ENCODE assay signal across 1 cellular context in the genomic region with DNA sequence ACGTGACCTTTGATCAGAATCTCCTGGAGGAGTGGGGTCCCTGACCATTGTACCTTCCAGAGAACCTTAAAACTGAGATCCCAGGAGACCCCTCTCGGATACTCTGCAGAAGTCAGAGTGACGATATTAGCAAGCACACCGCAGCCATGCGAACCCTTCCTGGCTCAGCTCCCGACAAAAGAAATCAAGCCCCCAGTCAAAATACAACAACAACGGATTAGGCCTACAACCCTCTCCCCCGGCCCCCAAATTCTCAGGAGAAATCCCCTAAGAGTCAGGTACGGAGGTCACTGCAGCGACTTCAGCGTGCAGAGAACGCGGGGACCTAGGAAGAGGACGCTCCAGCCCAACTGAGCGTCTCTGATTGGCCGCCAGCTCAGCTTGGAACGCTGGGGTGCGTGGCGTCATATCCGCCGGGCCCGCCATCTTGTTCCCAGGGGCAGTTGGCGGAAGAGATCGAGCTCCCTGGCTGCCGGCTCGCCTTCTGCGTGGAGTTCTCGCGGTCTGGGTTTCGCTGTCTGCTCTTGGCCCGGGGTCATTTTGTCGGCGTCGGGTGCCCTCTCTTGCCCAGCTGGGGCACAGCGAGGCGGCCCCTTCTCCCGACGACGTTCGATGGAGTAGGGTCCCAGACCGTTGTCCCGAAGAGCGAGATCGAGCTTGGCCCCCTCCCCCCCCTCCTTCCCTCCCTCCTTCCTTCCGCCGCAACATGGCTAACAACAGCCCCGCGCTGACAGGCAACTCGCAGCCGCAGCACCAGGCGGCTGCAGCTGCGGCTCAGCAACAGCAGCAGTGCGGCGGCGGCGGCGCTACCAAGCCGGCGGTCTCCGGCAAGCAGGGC.
TF ChIP-seq lines count a peak whose summit lies in the region.

A gene with protein sequence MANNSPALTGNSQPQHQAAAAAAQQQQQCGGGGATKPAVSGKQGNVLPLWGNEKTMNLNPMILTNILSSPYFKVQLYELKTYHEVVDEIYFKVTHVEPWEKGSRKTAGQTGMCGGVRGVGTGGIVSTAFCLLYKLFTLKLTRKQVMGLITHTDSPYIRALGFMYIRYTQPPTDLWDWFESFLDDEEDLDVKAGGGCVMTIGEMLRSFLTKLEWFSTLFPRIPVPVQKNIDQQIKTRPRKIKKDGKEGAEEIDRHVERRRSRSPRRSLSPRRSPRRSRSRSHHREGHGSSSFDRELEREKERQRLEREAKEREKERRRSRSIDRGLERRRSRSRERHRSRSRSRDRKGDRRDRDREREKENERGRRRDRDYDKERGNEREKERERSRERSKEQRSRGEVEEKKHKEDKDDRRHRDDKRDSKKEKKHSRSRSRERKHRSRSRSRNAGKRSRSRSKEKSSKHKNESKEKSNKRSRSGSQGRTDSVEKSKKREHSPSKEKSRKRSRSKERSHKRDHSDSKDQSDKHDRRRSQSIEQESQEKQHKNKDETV (plus strand): TSS at position 425 of the 838 bp plus-strand sequence. CDS start 282 bp downstream, at position 707.

TF ChIP-seq in H1, 55 proteins besides CTCF, POLR2A, EP300 and RAD21 (continued from another document):
- TF ChIP-seq, protein P1, sequence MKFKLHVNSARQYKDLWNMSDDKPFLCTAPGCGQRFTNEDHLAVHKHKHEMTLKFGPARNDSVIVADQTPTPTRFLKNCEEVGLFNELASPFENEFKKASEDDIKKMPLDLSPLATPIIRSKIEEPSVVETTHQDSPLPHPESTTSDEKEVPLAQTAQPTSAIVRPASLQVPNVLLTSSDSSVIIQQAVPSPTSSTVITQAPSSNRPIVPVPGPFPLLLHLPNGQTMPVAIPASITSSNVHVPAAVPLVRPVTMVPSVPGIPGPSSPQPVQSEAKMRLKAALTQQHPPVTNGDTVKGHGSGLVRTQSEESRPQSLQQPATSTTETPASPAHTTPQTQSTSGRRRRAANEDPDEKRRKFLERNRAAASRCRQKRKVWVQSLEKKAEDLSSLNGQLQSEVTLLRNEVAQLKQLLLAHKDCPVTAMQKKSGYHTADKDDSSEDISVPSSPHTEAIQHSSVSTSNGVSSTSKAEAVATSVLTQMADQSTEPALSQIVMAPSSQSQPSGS (IDR thresholded peaks at IDR 0.05; ENCODE audit: low read length) = 0 out of 2 replicates have a peak, but pooled peaks have one; percentile 65
- no peak for TF ChIP-seq FOSL1 (IDR thresholded peaks at IDR 0.05; ENCODE audit: insufficient read depth, low read depth, low read length)
- TF ChIP-seq SUZ12 (IDR thresholded peaks at IDR 0.05; ENCODE audit: low read length) = no peak
- TF ChIP-seq, protein P2, sequence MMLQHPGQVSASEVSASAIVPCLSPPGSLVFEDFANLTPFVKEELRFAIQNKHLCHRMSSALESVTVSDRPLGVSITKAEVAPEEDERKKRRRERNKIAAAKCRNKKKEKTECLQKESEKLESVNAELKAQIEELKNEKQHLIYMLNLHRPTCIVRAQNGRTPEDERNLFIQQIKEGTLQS (IDR thresholded peaks at IDR 0.05; ENCODE audit: insufficient read depth, low read depth, low read length) = no peak
- no peak for TF ChIP-seq TCF12 (IDR thresholded peaks at IDR 0.05; ENCODE audit: low read depth, low read length)
